8 cellular contexts compared by ENCODE assay signal in genomic region chr13:95226932-95227718, GRCh38.
DNase-seq lines count a peak whose midpoint lies in the region; ATAC-seq and TF ChIP-seq lines count a peak whose summit lies in the region.

No MANE protein-coding gene starts in this region.

- H3K27ac ChIP-seq in body of pancreas = peak overlapping the region in 1 of 4 donors; percentile 20

- WGBS in body of pancreas, 2 donors = 70 to 79% methylated on average over 4 of the region's 4 CpGs

- peak; percentile 88 for ATAC-seq in GM21390 (IDR thresholded peaks at IDR 0.05; ENCODE audit: unreplicated experiment)
- peak; percentile 84 for ATAC-seq in HG03521 (IDR thresholded peaks at IDR 0.05; ENCODE audit: unreplicated experiment)
- ATAC-seq in body of pancreas = no peak

- DNase-seq in GF-D8 (lab: John Stamatoyannopoulos, UW) (peak; percentile 60), globus pallidus (ENCODE audit: low spot score) (peak; percentile 54), body of pancreas (no peak), DMS153 (lab: John Stamatoyannopoulos, UW) (no peak)
- DNase-seq in activated CD4-positive, alpha-beta T cell treated with anti-CD3 and anti-CD28 coated beads, Interleukin-2, amount 50 U/mL, for 48 hours = no peak
- no peak for DNase-seq in activated effector memory CD4-positive, alpha-beta T cell treated with Interleukin-2 at 50 U/mL for 16 hours

- H3K36me3 ChIP-seq in body of pancreas (replicated peaks in 1 of 2; ENCODE audit: insufficient read depth in 1 of 2, low read depth in 2 of 2) = no peaks in the 10 kb centered on the region

- no peaks in the 10 kb centered on the region for H3K9me3 ChIP-seq in body of pancreas

- H3K4me3 ChIP-seq in body of pancreas = no peak overlapping the region

- H3K4me1 ChIP-seq in body of pancreas = peaks cover 4% of the 10 kb centered on the region

- intact Hi-C loops in body of pancreas (cut with DNase I) = no loop called here

- no peak for TF ChIP-seq CTCF in body of pancreas (IDR thresholded peaks at IDR 0.05)

- no peak for TF ChIP-seq POLR2A in body of pancreas (IDR thresholded peaks at IDR 0.05)

- H3K27me3 ChIP-seq in body of pancreas = no peaks in the 10 kb centered on the region

Comparison
In these comparisons a context has a peak if more than half of its experiments do, and no peak if none do; other contexts are left out.
1. DNase-seq: peak in GF-D8 (single experiment) and globus pallidus (single experiment); none in body of pancreas (0 of 4), DMS153 (single experiment), activated CD4-positive, alpha-beta T cell treated with anti-CD3 and anti-CD28 coated beads, Interleukin-2, amount 50 U/mL, for 48 hours (0 of 2) and activated effector memory CD4-positive, alpha-beta T cell treated with Interleukin-2 at 50 U/mL for 16 hours (single experiment).